Comparison of ENCODE assay signal across 1 cellular context in genomic region chr7:130867581-130868136, GRCh38.
TF ChIP-seq lines count a peak whose summit lies in the region.

No MANE protein-coding gene starts in this region.

TF ChIP-seq in HepG2, 621 proteins besides CTCF, POLR2A, EP300 and RAD21 (continued from another document):
- TF ChIP-seq ATF6 (CRISPR knock-in tag; conservative IDR thresholded peaks at IDR 0.05): no peak
- no peak for TF ChIP-seq RBFOX2 (IDR thresholded peaks at IDR 0.05; ENCODE audit: low read depth, low read length)
- no peak for TF ChIP-seq SKI (IDR thresholded peaks at IDR 0.05; ENCODE audit: partially characterized antibody)
- no peak for TF ChIP-seq KAT2B (IDR thresholded peaks at IDR 0.05; ENCODE audit: borderline replicate concordance, low read depth, low read length)
- TF ChIP-seq KDM1A (CRISPR knock-in tag; IDR thresholded peaks at IDR 0.05): no peak
